1 cellular context compared by ENCODE assay signal in genomic region chrX:20527458-20528099, GRCh38.
TF ChIP-seq lines count a peak whose summit lies in the region.

No MANE protein-coding gene starts in this region.

TF ChIP-seq in liver, 16 proteins besides CTCF, POLR2A, EP300 and RAD21 (continued from another document):
- no peak for TF ChIP-seq ATF3 (IDR thresholded peaks at IDR 0.05)
- TF ChIP-seq, protein P1, sequence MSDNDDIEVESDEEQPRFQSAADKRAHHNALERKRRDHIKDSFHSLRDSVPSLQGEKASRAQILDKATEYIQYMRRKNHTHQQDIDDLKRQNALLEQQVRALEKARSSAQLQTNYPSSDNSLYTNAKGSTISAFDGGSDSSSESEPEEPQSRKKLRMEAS (IDR thresholded peaks at IDR 0.05), result no peak
